18 cellular contexts compared by ENCODE assay signal in the genomic region with DNA sequence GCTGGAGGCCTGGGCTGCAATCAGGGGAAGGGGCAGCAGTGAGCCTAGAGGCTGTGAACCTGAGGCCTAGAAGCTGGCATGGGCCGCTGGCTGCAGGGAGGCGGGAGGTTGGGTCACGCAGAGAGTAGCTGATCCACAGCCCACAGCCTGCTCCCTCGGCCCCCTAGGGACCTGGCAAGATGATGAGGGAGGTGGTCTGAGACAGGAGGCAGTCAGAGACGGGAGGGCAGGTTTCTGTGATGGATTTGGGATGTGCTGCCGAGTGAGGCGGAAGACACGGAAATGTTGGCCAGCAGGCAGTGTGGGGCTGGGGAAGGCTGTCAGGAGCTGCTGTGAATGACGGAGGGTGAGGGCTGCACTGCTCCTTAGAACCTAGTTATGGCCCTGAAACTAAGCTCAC.
"Had no signal": no experiment of that assay in that cellular context is flagged by ENCODE, and none has a peak within 500 bp of the region (broad histone marks: within the 10 kb centered on the region; RNA-seq: fewer than 3 reads in every experiment).

No MANE protein-coding gene starts in this region.

- H3K27ac Mint-ChIP-seq: activated CD4-positive, alpha-beta memory T cell treated with anti-CD3 and anti-CD28 coated beads, Interleukin-2, amount 10 ng/mL, durations not matched to agents 7 days and 5 days; activated CD4-positive, alpha-beta T cell treated with anti-CD3 and anti-CD28 coated beads for 36 hours; activated T-cell treated with anti-CD3 and anti-CD28 coated beads, Interleukin-2, amount 50 U/mL, for 72 hours; progenitor cell of endocrine pancreas; type B pancreatic cell had no signal

- H3K4me3 Mint-ChIP-seq: activated CD4-positive, alpha-beta memory T cell treated with anti-CD3 and anti-CD28 coated beads, Interleukin-2, amount 10 ng/mL, durations not matched to agents 7 days and 5 days; activated CD4-positive, alpha-beta T cell treated with anti-CD3 and anti-CD28 coated beads for 36 hours; activated T-cell treated with anti-CD3 and anti-CD28 coated beads, Interleukin-2, amount 50 U/mL, for 72 hours; type B pancreatic cell had no signal

- H3K27ac ChIP-seq: cardiac muscle cell, coronary artery, foreskin keratinocyte, heart left ventricle had no signal

- H3K27me3 ChIP-seq: cardiac muscle cell, foreskin keratinocyte, heart left ventricle, suprapubic skin had no signal

- H3K36me3 ChIP-seq: cardiac muscle cell, heart left ventricle, suprapubic skin had no signal

- H3K9me3 Mint-ChIP-seq: activated CD4-positive, alpha-beta memory T cell treated with anti-CD3 and anti-CD28 coated beads, Interleukin-2, amount 10 ng/mL, durations not matched to agents 7 days and 5 days; activated T-cell treated with anti-CD3 and anti-CD28 coated beads, Interleukin-2, amount 50 U/mL, for 72 hours; type B pancreatic cell had no signal

- ATAC-seq: activated CD4-positive, alpha-beta T cell treated with anti-CD3 and anti-CD28 coated beads for 36 hours; activated T-cell treated with anti-CD3 and anti-CD28 coated beads, Interleukin-2, amount 50 U/mL, for 72 hours; foreskin keratinocyte; heart left ventricle had no signal

- H3K9me3 ChIP-seq: heart left ventricle, suprapubic skin had no signal

- H3K27me3 Mint-ChIP-seq: activated CD4-positive, alpha-beta T cell treated with anti-CD3 and anti-CD28 coated beads for 36 hours had no signal

- DNase-seq: activated CD4-positive, alpha-beta memory T cell treated with anti-CD3 and anti-CD28 coated beads, Interleukin-2, amount 10 ng/mL, durations not matched to agents 7 days and 5 days; activated CD4-positive, alpha-beta T cell treated with anti-CD3 and anti-CD28 coated beads for 36 hours; activated CD8-positive, alpha-beta memory T cell treated with anti-CD3 and anti-CD28 coated beads, Interleukin-2, amount 50 U/mL, for 4 hours; activated gamma-delta T cell treated with Interleukin-2 at 50 U/mL for 16 hours; activated T-cell treated with anti-CD3 and anti-CD28 coated beads, Interleukin-2, amount 50 U/mL, for 72 hours; aorta; effector CD4-positive, alpha-beta T cell; foreskin keratinocyte; mesendoderm; stimulated activated CD4-positive, alpha-beta T cell treated with anti-CD3 and anti-CD28 coated beads, Interleukin-12 subunit alpha, Interleukin-12 subunit beta, amount 100 ng/mL, for 4 hours; stimulated activated naive CD4-positive, alpha-beta T cell; T1000 had no signal

- H3K36me3 Mint-ChIP-seq: type B pancreatic cell had no signal

- H3K4me3 ChIP-seq: cardiac muscle cell, coronary artery, heart left ventricle, suprapubic skin had no signal
